In genomic region chr5:149679876-149680809, GRCh38 we compare ENCODE assay signal across 11 cellular contexts. TPM values are rescaled to one million over a fixed set of nuclear protein-coding genes. Genes with fewer than 3 reads are reported as not detected.
DNase-seq lines count a peak whose midpoint lies in the region; ATAC-seq and TF ChIP-seq lines count a peak whose summit lies in the region.
"Had no signal": no experiment of that assay in that cellular context is flagged by ENCODE, and none has a peak within 500 bp of the region (broad histone marks: within the 10 kb centered on the region; RNA-seq: fewer than 3 reads in every experiment).

No MANE protein-coding gene starts in this region.

- TF ChIP-seq CTCF in CD4-positive, alpha-beta T cell (IDR thresholded peaks at IDR 0.05), result no peak

- intact Hi-C loops in cardiac septum (cut with DNase I), result loop anchor here (2.0 kb wide), 1 partner anchor 51 kb away; the partner anchor contains the start of gene PPARGC1B
- intact Hi-C loops in CD4-positive, alpha-beta T cell (cut with DNase I, micrococcal nuclease), result no loop called here

- no peaks in the 10 kb centered on the region for H3K27me3 ChIP-seq in CD4-positive, alpha-beta T cell (ENCODE audit: control insufficient read depth, insufficient read depth, low read length)

- H3K27ac ChIP-seq in CD4-positive, alpha-beta T cell (ENCODE audit: low read depth, low read length), result no peak overlapping the region

- POLR2A ChIA-PET in CD4-positive, alpha-beta T cell (lab: Charles Lee), result no interaction called here

- no peak overlapping the region for H3K27ac Mint-ChIP-seq in CD4-positive, alpha-beta T cell

- no peaks in the 10 kb centered on the region for H3K4me1 Mint-ChIP-seq in CD4-positive, alpha-beta T cell (ENCODE audit: low read depth)
- H3K4me1 Mint-ChIP-seq: neural crest cell had no signal

- H3K36me3 Mint-ChIP-seq in CD4-positive, alpha-beta T cell (ENCODE audit: low read depth), result no peaks in the 10 kb centered on the region

- H3K9me3 Mint-ChIP-seq in CD4-positive, alpha-beta T cell, result no peaks in the 10 kb centered on the region
- H3K9me3 Mint-ChIP-seq: neural crest cell had no signal

- CTCF ChIA-PET in CD4-positive, alpha-beta T cell (lab: Charles Lee), result no interaction called here

- no peaks in the 10 kb centered on the region for H3K9me3 ChIP-seq in CD4-positive, alpha-beta T cell (ENCODE audit: control insufficient read depth, low read length)
- H3K9me3 ChIP-seq: Caco-2 had no signal

- H3K4me3 Mint-ChIP-seq in CD4-positive, alpha-beta T cell, result no peak overlapping the region
- H3K4me3 Mint-ChIP-seq: neural crest cell had no signal

- ATAC-seq in GM18499 (IDR thresholded peaks at IDR 0.05; ENCODE audit: insufficient read depth, unreplicated experiment) (peak; percentile 18), GM21576 (IDR thresholded peaks at IDR 0.05; ENCODE audit: unreplicated experiment) (peak; percentile 27), HG03442 (IDR thresholded peaks at IDR 0.05; ENCODE audit: unreplicated experiment) (peak; percentile 32)
- ATAC-seq in CD4-positive, alpha-beta T cell (ENCODE audit: poor library complexity), result no peak

- DNase-seq in cardiac septum (ENCODE audit: low spot score) (peak; percentile 35), RKO (ENCODE audit: low spot score) (no peak), pons (ENCODE audit: low spot score) (no peak), NCI-H510A (lab: John Stamatoyannopoulos, UW) (no peak)
- DNase-seq in CD4-positive, alpha-beta T cell, result no peak
- DNase-seq: Caco-2, NCI-H2227 treated with DMSO at 0.1 percent for 48 hours had no signal

- peaks cover 38% of the 10 kb centered on the region for H3K27me3 Mint-ChIP-seq in CD4-positive, alpha-beta T cell

RNA-seq across cellular contexts. Expression of gene PPARGC1B, which starts 50.0 kb away (rescaled TPM):
- 18.9 TPM for total RNA-seq in cardiac septum
- total RNA-seq in CD4-positive, alpha-beta T cell, result 1 to 10 TPM; 1.8 to 2.3 TPM
